Comparison of ENCODE assay signal across 19 cellular contexts in the genomic region with DNA sequence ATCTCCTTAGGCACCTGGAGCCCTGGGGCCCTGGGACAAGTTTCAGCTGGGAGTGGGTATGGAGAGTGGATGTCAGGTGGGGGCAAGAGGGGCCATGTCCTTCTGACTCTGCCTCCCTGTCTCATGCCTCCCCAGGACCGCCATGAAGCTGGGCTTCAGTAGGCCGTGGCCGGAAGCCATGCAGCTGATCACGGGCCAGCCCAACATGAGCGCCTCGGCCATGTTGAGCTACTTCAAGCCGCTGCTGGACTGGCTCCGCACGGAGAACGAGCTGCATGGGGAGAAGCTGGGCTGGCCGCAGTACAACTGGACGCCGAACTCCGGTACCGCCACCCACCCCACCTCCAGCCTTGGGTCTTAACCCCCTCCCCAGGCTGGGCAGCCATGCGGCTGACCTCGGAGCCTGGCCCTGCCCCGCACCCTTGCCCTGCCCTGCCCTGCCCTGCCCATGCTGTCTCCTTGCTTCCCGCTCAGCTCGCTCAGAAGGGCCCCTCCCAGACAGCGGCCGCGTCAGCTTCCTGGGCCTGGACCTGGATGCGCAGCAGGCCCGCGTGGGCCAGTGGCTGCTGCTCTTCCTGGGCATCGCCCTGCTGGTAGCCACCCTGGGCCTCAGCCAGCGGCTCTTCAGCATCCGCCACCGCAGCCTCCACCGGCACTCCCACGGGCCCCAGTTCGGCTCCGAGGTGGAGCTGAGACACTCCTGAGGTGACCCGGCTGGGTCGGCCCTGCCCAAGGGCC. TPM values are rescaled to one million over a fixed set of nuclear protein-coding genes. Genes with fewer than 3 reads are reported as not detected.
A peak's percentile ranks its signal among the peaks of the same experiment; 100 is the strongest.
DNase-seq lines count a peak whose midpoint lies in the region; ATAC-seq and TF ChIP-seq lines count a peak whose summit lies in the region.
"Had no signal": no experiment of that assay in that cellular context is flagged by ENCODE, and none has a peak within 500 bp of the region (broad histone marks: within the 10 kb centered on the region; RNA-seq: fewer than 3 reads in every experiment).

No MANE protein-coding gene starts in this region.

- peaks cover 7% of the 10 kb centered on the region for H3K27me3 Mint-ChIP-seq in activated T-helper 1 cell treated with anti-CD3 and anti-CD28 coated beads, Interleukin-12 subunit alpha, Interleukin-12 subunit beta, Interleukin-2, Interleukin-4 antibody, amounts not matched to agents 30 ng/mL and 10 ng/mL and 1 ng/mL, durations not matched to agents 14 hours and 24 hours and 36 hours (ENCODE audit: insufficient read depth)
- H3K27me3 Mint-ChIP-seq in activated T-cell treated with anti-CD3 and anti-CD28 coated beads, Interleukin-2, amount 50 U/mL, for 72 hours (ENCODE audit: low read depth), result peaks cover 15% of the 10 kb centered on the region

- no peaks in the 10 kb centered on the region for H3K4me1 ChIP-seq in RWPE2 (ENCODE audit: insufficient read depth, poor library complexity, severe bottlenecking)
- H3K4me1 ChIP-seq in lower lobe of right lung, result peaks cover 31% of the 10 kb centered on the region
- peaks cover 4% of the 10 kb centered on the region for H3K4me1 ChIP-seq in osteoblast (ENCODE audit: insufficient read depth, low read length)
- H3K4me1 ChIP-seq: HAP-1 had no signal

- H3K36me3 Mint-ChIP-seq in activated T-helper 1 cell treated with anti-CD3 and anti-CD28 coated beads, Interleukin-12 subunit alpha, Interleukin-12 subunit beta, Interleukin-2, Interleukin-4 antibody, amounts not matched to agents 30 ng/mL and 10 ng/mL and 1 ng/mL, durations not matched to agents 14 hours and 24 hours and 36 hours (ENCODE audit: low read depth), result no peaks in the 10 kb centered on the region
- H3K36me3 Mint-ChIP-seq in activated T-cell treated with anti-CD3 and anti-CD28 coated beads, Interleukin-2, amount 50 U/mL, for 72 hours (ENCODE audit: insufficient read depth in 2 of 2), result no peaks in the 10 kb centered on the region
- H3K36me3 Mint-ChIP-seq: CD4-positive, CD25-positive, alpha-beta regulatory T cell had no signal

- no peaks in the 10 kb centered on the region for H3K79me2 ChIP-seq in osteoblast (ENCODE audit: insufficient read depth, low read length)

- no peaks in the 10 kb centered on the region for H3K4me1 Mint-ChIP-seq in activated T-helper 1 cell treated with anti-CD3 and anti-CD28 coated beads, Interleukin-12 subunit alpha, Interleukin-12 subunit beta, Interleukin-2, Interleukin-4 antibody, amounts not matched to agents 30 ng/mL and 10 ng/mL and 1 ng/mL, durations not matched to agents 14 hours and 24 hours and 36 hours (ENCODE audit: low read depth)
- H3K4me1 Mint-ChIP-seq in activated T-cell treated with anti-CD3 and anti-CD28 coated beads, Interleukin-2, amount 50 U/mL, for 72 hours (ENCODE audit: low read depth), result no peaks in the 10 kb centered on the region
- H3K4me1 Mint-ChIP-seq: CD4-positive, CD25-positive, alpha-beta regulatory T cell had no signal

- H3K36me3 ChIP-seq in H7 (replicated peaks; ENCODE audit: control insufficient read depth, insufficient read depth, low read length) (no peaks in the 10 kb centered on the region), RWPE2 (ENCODE audit: low read depth) (no peaks in the 10 kb centered on the region), lower lobe of right lung (no peaks in the 10 kb centered on the region), osteoblast (ENCODE audit: insufficient read depth, low read length) (no peaks in the 10 kb centered on the region)
- H3K36me3 ChIP-seq: HAP-1 had no signal

- H3K4me2 ChIP-seq in osteoblast (ENCODE audit: insufficient read depth, low read length), result no peak overlapping the region
- H3K4me2 ChIP-seq: BLaER1 treated with 17β-estradiol and CSF1 and Interleukin-3, amounts not matched to agents 10 nM and 100 nM had no signal

- ATAC-seq in RWPE2 (ENCODE audit: low read depth) (no peak), lower lobe of right lung (peak in 1 of 2 donors; percentile 22), Right ventricle myocardium inferior (no peak)
- ATAC-seq in activated T-cell treated with anti-CD3 and anti-CD28 coated beads, Interleukin-2, amount 50 U/mL, for 72 hours (replicated peaks in 1 of 2), result no peak

- no peak overlapping the region for H3K4me3 Mint-ChIP-seq in activated T-helper 1 cell treated with anti-CD3 and anti-CD28 coated beads, Interleukin-12 subunit alpha, Interleukin-12 subunit beta, Interleukin-2, Interleukin-4 antibody, amounts not matched to agents 30 ng/mL and 10 ng/mL and 1 ng/mL, durations not matched to agents 14 hours and 24 hours and 36 hours
- H3K4me3 Mint-ChIP-seq in activated T-cell treated with anti-CD3 and anti-CD28 coated beads, Interleukin-2, amount 50 U/mL, for 72 hours, result no peak overlapping the region
- H3K4me3 Mint-ChIP-seq: CD4-positive, CD25-positive, alpha-beta regulatory T cell; GM23338 had no signal

- no peak overlapping the region for H2AFZ ChIP-seq in osteoblast (ENCODE audit: low read length)

- intact Hi-C loops in lower lobe of right lung (cut with DNase I) (no loop called here), Right ventricle myocardium inferior (cut with DNase I) (no loop called here)
- intact Hi-C loops in activated T-helper 1 cell treated with anti-CD3 and anti-CD28 coated beads, Interleukin-12 subunit alpha, Interleukin-12 subunit beta, Interleukin-2, Interleukin-4 antibody, amounts not matched to agents 30 ng/mL and 10 ng/mL and 1 ng/mL, durations not matched to agents 14 hours and 24 hours and 36 hours (cut with micrococcal nuclease), result no loop called here

- H4K20me1 ChIP-seq in osteoblast (ENCODE audit: insufficient read depth, low read length), result no peaks in the 10 kb centered on the region

- H3K9me3 ChIP-seq in RWPE2 (ENCODE audit: severe bottlenecking) (no peaks in the 10 kb centered on the region), lower lobe of right lung (no peaks in the 10 kb centered on the region), osteoblast (ENCODE audit: low read depth, low read length) (no peaks in the 10 kb centered on the region)
- H3K9me3 ChIP-seq: BLaER1 treated with 17β-estradiol and CSF1 and Interleukin-3, amounts not matched to agents 10 nM and 100 nM; HAP-1 had no signal

- no peak for TF ChIP-seq CTCF in RWPE2 (IDR thresholded peaks at IDR 0.05; ENCODE audit: poor library complexity, severe bottlenecking)
- no peak for TF ChIP-seq CTCF in lower lobe of right lung (IDR thresholded peaks at IDR 0.05)
- TF ChIP-seq CTCF in osteoblast (IDR thresholded peaks at IDR 0.05; ENCODE audit: extremely low read depth, low read depth, low read length), result no peak

- H3K27ac ChIP-seq in RWPE2 (ENCODE audit: poor library complexity, severe bottlenecking) (no peak overlapping the region), lower lobe of right lung (peak overlapping the region; percentile 68), osteoblast (ENCODE audit: low read depth, low read length) (no peak overlapping the region)
- H3K27ac ChIP-seq: BLaER1 treated with 17β-estradiol and CSF1 and Interleukin-3, amounts not matched to agents 10 nM and 100 nM had no signal

- DNase-seq in H7, result peak; percentile 47
- DNase-seq in RWPE2 (ENCODE audit: low spot score), result peak; percentile 64
- DNase-seq in lower lobe of right lung, result no peak
- DNase-seq in osteoblast (ENCODE audit: insufficient read length, low spot score, missing footprints), result peak; percentile 49
- DNase-seq in activated T-helper 1 cell treated with anti-CD3 and anti-CD28 coated beads, Interleukin-12 subunit alpha, Interleukin-12 subunit beta, Interleukin-2, Interleukin-4 antibody, amounts not matched to agents 30 ng/mL and 10 ng/mL and 1 ng/mL, durations not matched to agents 14 hours and 24 hours and 36 hours (ENCODE audit: low spot score), result no peak
- no peak for DNase-seq in DMS53 treated with DMSO at 0.1 percent for 48 hours (lab: John Stamatoyannopoulos, UW; ENCODE audit: unreplicated experiment)
- DNase-seq in activated T-cell treated with anti-CD3 and anti-CD28 coated beads, Interleukin-2, amount 50 U/mL, for 72 hours, result no peak
- no peak for DNase-seq in Right ventricle myocardium inferior (ENCODE audit: missing footprints)
- DNase-seq: ACHN; Calu3; CD4-positive, CD25-positive, alpha-beta regulatory T cell; DMS 273 treated with DMSO at 0.1 percent for 48 hours; DMS79 had no signal

- no peaks in the 10 kb centered on the region for H3K9me3 Mint-ChIP-seq in activated T-helper 1 cell treated with anti-CD3 and anti-CD28 coated beads, Interleukin-12 subunit alpha, Interleukin-12 subunit beta, Interleukin-2, Interleukin-4 antibody, amounts not matched to agents 30 ng/mL and 10 ng/mL and 1 ng/mL, durations not matched to agents 14 hours and 24 hours and 36 hours
- H3K9me3 Mint-ChIP-seq in activated T-cell treated with anti-CD3 and anti-CD28 coated beads, Interleukin-2, amount 50 U/mL, for 72 hours, result no peaks in the 10 kb centered on the region
- H3K9me3 Mint-ChIP-seq: CD4-positive, CD25-positive, alpha-beta regulatory T cell; GM23338 had no signal

- H3K27ac Mint-ChIP-seq in activated T-helper 1 cell treated with anti-CD3 and anti-CD28 coated beads, Interleukin-12 subunit alpha, Interleukin-12 subunit beta, Interleukin-2, Interleukin-4 antibody, amounts not matched to agents 30 ng/mL and 10 ng/mL and 1 ng/mL, durations not matched to agents 14 hours and 24 hours and 36 hours, result no peak overlapping the region
- H3K27ac Mint-ChIP-seq in activated T-cell treated with anti-CD3 and anti-CD28 coated beads, Interleukin-2, amount 50 U/mL, for 72 hours, result no peak overlapping the region
- H3K27ac Mint-ChIP-seq: CD4-positive, CD25-positive, alpha-beta regulatory T cell; GM23338 had no signal

- no peak overlapping the region for H3K4me3 ChIP-seq in H7 (ENCODE audit: insufficient read depth, low read depth, low read length)
- no peak overlapping the region for H3K4me3 ChIP-seq in RWPE2 (ENCODE audit: severe bottlenecking)
- H3K4me3 ChIP-seq in lower lobe of right lung, result no peak overlapping the region
- no peak overlapping the region for H3K4me3 ChIP-seq in osteoblast (ENCODE audit: insufficient read depth, low read length)
- H3K4me3 ChIP-seq: BLaER1 treated with 17β-estradiol and CSF1 and Interleukin-3, amounts not matched to agents 10 nM and 100 nM; GM12878; GM23338; HAP-1 had no signal

- H3K27me3 ChIP-seq in H7 (ENCODE audit: control insufficient read depth, insufficient read depth, low read length), result peaks cover 2% of the 10 kb centered on the region; the same call in 1 of the 2 replicates
- H3K27me3 ChIP-seq in RWPE2 (ENCODE audit: insufficient read depth, poor library complexity, severe bottlenecking), result peaks cover 10% of the 10 kb centered on the region
- no peaks in the 10 kb centered on the region for H3K27me3 ChIP-seq in lower lobe of right lung (ENCODE audit: low read depth)
- peaks cover 12% of the 10 kb centered on the region for H3K27me3 ChIP-seq in osteoblast (ENCODE audit: insufficient read depth, low read length)
- H3K27me3 ChIP-seq: BLaER1 treated with 17β-estradiol and CSF1 and Interleukin-3, amounts not matched to agents 10 nM and 100 nM had no signal

RNA-seq across cellular contexts. Expression of a gene that starts 20.0 kb away (rescaled TPM):
- 4.6 and 7.6 TPM in 2 replicates for total RNA-seq in H7 (2014; rRNA removed; shearing (Covaris generic))
- total RNA-seq in lower lobe of right lung, result 90.7 TPM
- total RNA-seq in osteoblast, result 10.1 and 17.7 TPM in 2 replicates
- total RNA-seq in activated T-helper 1 cell treated with anti-CD3 and anti-CD28 coated beads, Interleukin-12 subunit alpha, Interleukin-12 subunit beta, Interleukin-2, Interleukin-4 antibody, amounts not matched to agents 30 ng/mL and 10 ng/mL and 1 ng/mL, durations not matched to agents 14 hours and 24 hours and 36 hours, result 0.36 and 0.59 TPM in 2 replicates
- 1 to 10 TPM in 1 of 2 donors, under 1 TPM in 1; 0.58 to 2.5 TPM for total RNA-seq in activated T-cell treated with anti-CD3 and anti-CD28 coated beads, Interleukin-2, amount 50 U/mL, for 72 hours
- 4.8 TPM for total RNA-seq in Right ventricle myocardium inferior

RNA-seq across cellular contexts. Expression of a gene that starts 26.3 kb away (rescaled TPM):
- total RNA-seq in H7 (2014; rRNA removed; shearing (Covaris generic)), result 1.5 and 1.6 TPM in 2 replicates
- total RNA-seq in lower lobe of right lung, result 0.27 TPM
- total RNA-seq in osteoblast, result not detected in 2 replicates
- total RNA-seq in activated T-helper 1 cell treated with anti-CD3 and anti-CD28 coated beads, Interleukin-12 subunit alpha, Interleukin-12 subunit beta, Interleukin-2, Interleukin-4 antibody, amounts not matched to agents 30 ng/mL and 10 ng/mL and 1 ng/mL, durations not matched to agents 14 hours and 24 hours and 36 hours, result not detected in 2 replicates
- not detected for total RNA-seq in activated T-cell treated with anti-CD3 and anti-CD28 coated beads, Interleukin-2, amount 50 U/mL, for 72 hours
- not detected for total RNA-seq in Right ventricle myocardium inferior
- total RNA-seq: A172; Calu3; CD4-positive, CD25-positive, alpha-beta regulatory T cell; G401; GM12878 had no signal

RNA-seq across cellular contexts. Expression of a gene that starts 50.7 kb away (rescaled TPM):
- 29.1 and 34.5 TPM in 2 replicates for total RNA-seq in H7 (2014; rRNA removed; shearing (Covaris generic))
- total RNA-seq in lower lobe of right lung (49.9 TPM), osteoblast (32.2 and 33.6 TPM in 2 replicates), Right ventricle myocardium inferior (15.5 TPM)
- total RNA-seq in activated T-helper 1 cell treated with anti-CD3 and anti-CD28 coated beads, Interleukin-12 subunit alpha, Interleukin-12 subunit beta, Interleukin-2, Interleukin-4 antibody, amounts not matched to agents 30 ng/mL and 10 ng/mL and 1 ng/mL, durations not matched to agents 14 hours and 24 hours and 36 hours, result 1.9 and 2.9 TPM in 2 replicates
- 10 to 100 TPM in 1 of 2 donors, 1 to 10 TPM in 1; 4.7 to 10.2 TPM for total RNA-seq in activated T-cell treated with anti-CD3 and anti-CD28 coated beads, Interleukin-2, amount 50 U/mL, for 72 hours
- total RNA-seq: G401 had no signal

RNA-seq across cellular contexts. Expression of a gene that starts 53.4 kb away (rescaled TPM):
- 60.8 and 68.2 TPM in 2 replicates for total RNA-seq in H7 (2014; rRNA removed; shearing (Covaris generic))
- total RNA-seq in lower lobe of right lung, result 93.8 TPM
- total RNA-seq in osteoblast, result 23.3 and 24.6 TPM in 2 replicates
- 116 and 121 TPM in 2 replicates for total RNA-seq in activated T-helper 1 cell treated with anti-CD3 and anti-CD28 coated beads, Interleukin-12 subunit alpha, Interleukin-12 subunit beta, Interleukin-2, Interleukin-4 antibody, amounts not matched to agents 30 ng/mL and 10 ng/mL and 1 ng/mL, durations not matched to agents 14 hours and 24 hours and 36 hours
- 100 to 1,000 TPM; 124 to 126 TPM for total RNA-seq in activated T-cell treated with anti-CD3 and anti-CD28 coated beads, Interleukin-2, amount 50 U/mL, for 72 hours
- total RNA-seq in Right ventricle myocardium inferior, result 36.8 TPM

Comparison
In these comparisons a context has a peak if more than half of its experiments do, and no peak if none do; other contexts are left out.
1. DNase-seq: peak in H7 (single experiment), RWPE2 (single experiment) and osteoblast (single experiment); none in lower lobe of right lung (single experiment), activated T-helper 1 cell treated with anti-CD3 and anti-CD28 coated beads, Interleukin-12 subunit alpha, Interleukin-12 subunit beta, Interleukin-2, Interleukin-4 antibody, amounts not matched to agents 30 ng/mL and 10 ng/mL and 1 ng/mL, durations not matched to agents 14 hours and 24 hours and 36 hours (single experiment), DMS53 treated with DMSO at 0.1 percent for 48 hours (single experiment), activated T-cell treated with anti-CD3 and anti-CD28 coated beads, Interleukin-2, amount 50 U/mL, for 72 hours (0 of 2) and Right ventricle myocardium inferior (single experiment).